8 cellular contexts compared by ENCODE assay signal in the genomic region with DNA sequence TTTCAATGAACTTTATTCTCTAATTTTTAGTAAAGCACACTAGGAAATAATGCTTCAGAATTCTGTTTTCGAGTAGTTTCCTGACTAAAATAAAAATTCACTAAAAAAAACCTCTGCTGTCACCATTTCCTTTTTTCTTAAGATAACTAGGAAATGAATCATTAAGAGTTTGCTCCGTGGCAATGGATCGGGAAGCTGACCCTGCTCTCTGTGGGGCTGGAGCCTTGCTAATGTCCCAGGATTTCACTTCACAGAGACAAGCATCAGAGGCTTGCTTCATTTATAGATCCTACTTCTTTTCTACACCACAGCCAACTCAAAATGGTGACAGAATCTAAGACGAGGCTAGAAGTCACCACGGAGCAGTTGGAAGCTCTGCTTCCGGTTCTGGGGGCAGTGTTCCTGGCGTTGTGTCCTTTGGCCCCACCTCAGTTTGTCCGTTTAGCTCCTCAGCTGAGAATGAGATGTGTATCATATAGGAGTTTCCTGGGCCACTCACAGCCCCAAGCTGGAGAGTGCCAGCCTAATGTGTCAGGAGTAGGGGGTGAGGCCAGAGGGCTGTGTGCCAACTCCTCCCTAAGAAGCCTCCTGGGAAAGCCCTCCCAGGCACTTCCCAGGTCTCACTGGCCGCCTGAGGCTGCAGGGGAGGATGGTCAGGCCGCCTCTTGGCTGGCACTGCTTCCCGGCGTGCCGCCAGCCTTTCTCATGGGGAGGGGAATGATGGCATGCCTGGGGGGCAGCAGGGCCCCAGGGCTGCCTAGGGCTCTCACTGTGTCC. TPM values are rescaled to one million over a fixed set of nuclear protein-coding genes. Genes with fewer than 3 reads are reported as not detected.
DNase-seq lines count a peak whose midpoint lies in the region; ATAC-seq and TF ChIP-seq lines count a peak whose summit lies in the region.

No MANE protein-coding gene starts in this region.

- H3K27me3 ChIP-seq in CD4-positive, alpha-beta memory T cell (ENCODE audit: insufficient read depth, low read length): no peaks in the 10 kb centered on the region

- no peaks in the 10 kb centered on the region for H3K9me3 ChIP-seq in CD4-positive, alpha-beta memory T cell (ENCODE audit: control insufficient read depth in 1 of 2, low read length in 2 of 2)

- no peak overlapping the region for H3K27ac ChIP-seq in CD4-positive, alpha-beta memory T cell (ENCODE audit: low read depth, low read length)
- H3K27ac ChIP-seq in epithelial cell of prostate: peak overlapping the region; percentile 70

- no peaks in the 10 kb centered on the region for H3K27me3 Mint-ChIP-seq in CD4-positive, alpha-beta memory T cell

- peaks cover 54 to 92% (median 70%) of the 10 kb centered on the region in 4 donors for H3K4me1 Mint-ChIP-seq in CD4-positive, alpha-beta memory T cell

- CTCF ChIA-PET in CD4-positive, alpha-beta memory T cell (lab: Charles Lee; ENCODE audit: partially characterized antibody): interaction anchor here (7.1 kb wide), 1 partner anchor 11 kb away, joined by 38 read pairs; no protein-coding TSS in a partner anchor

- no peaks in the 10 kb centered on the region for H3K36me3 ChIP-seq in CD4-positive, alpha-beta memory T cell (ENCODE audit: insufficient read depth, low read length)

- peaks cover 65% of the 10 kb centered on the region for H3K4me1 ChIP-seq in CD4-positive, alpha-beta memory T cell (ENCODE audit: insufficient read depth, low read length)

- H3K4me3 Mint-ChIP-seq in CD4-positive, alpha-beta memory T cell: peak overlapping the region in 1 of 8 donors; percentile 0

- no peak for DNase-seq in CD4-positive, alpha-beta memory T cell
- DNase-seq in NCI-H446 treated with DMSO at 0.1 percent for 48 hours (lab: John Stamatoyannopoulos, UW) (peak; percentile 73), epithelial cell of prostate (ENCODE audit: low read depth, low spot score) (peak; percentile 29), omental fat pad (ENCODE audit: low spot score) (peak; percentile 39), NCI-H748 treated with DMSO at 0.1 percent for 48 hours (lab: John Stamatoyannopoulos, UW) (no peak), islet precursor cell (no peak)

- POLR2A ChIA-PET in CD4-positive, alpha-beta memory T cell (lab: Charles Lee; ENCODE audit: partially characterized antibody): no interaction called here

- ATAC-seq in omental fat pad (ENCODE audit: low FRiP score) (peak; percentile 74), GM19397 (IDR thresholded peaks at IDR 0.05; ENCODE audit: unreplicated experiment) (no peak), HG03521 (IDR thresholded peaks at IDR 0.05; ENCODE audit: unreplicated experiment) (no peak)

- TF ChIP-seq CTCF in omental fat pad (IDR thresholded peaks at IDR 0.05): no peak

- no peak overlapping the region for H3K4me3 ChIP-seq in CD4-positive, alpha-beta memory T cell (ENCODE audit: low read length in 2 of 2)

- intact Hi-C loops in CD4-positive, alpha-beta memory T cell (cut with micrococcal nuclease): no loop called here

- H3K27ac Mint-ChIP-seq in CD4-positive, alpha-beta memory T cell: peak overlapping the region in 5 of 7 donors; percentile 8 to 78 (median 59)

- H3K9me3 Mint-ChIP-seq in CD4-positive, alpha-beta memory T cell: no peaks in the 10 kb centered on the region

- H3K36me3 Mint-ChIP-seq in CD4-positive, alpha-beta memory T cell: peaks cover 9 to 25% of the 10 kb centered on the region in 2 donors

RNA-seq across cellular contexts. Expression of gene TENT4A, which starts 19.6 kb away (rescaled TPM):
- 10 to 100 TPM; 44.9 to 49.1 TPM for total RNA-seq in CD4-positive, alpha-beta memory T cell
- 1 to 10 TPM in 1 of 2 donors, under 1 TPM in 1; 0.55 to 1.8 TPM for polyA plus RNA-seq in CD4-positive, alpha-beta memory T cell
- total RNA-seq in omental fat pad: 10 to 100 TPM; 25.1 to 40.1 (median 31.1) TPM

Comparison
In these comparisons a context has a peak if more than half of its experiments do, and no peak if none do; other contexts are left out.
1. DNase-seq: peak in NCI-H446 treated with DMSO at 0.1 percent for 48 hours (single experiment), epithelial cell of prostate (single experiment) and omental fat pad (single experiment); none in CD4-positive, alpha-beta memory T cell (0 of 5), NCI-H748 treated with DMSO at 0.1 percent for 48 hours (single experiment) and islet precursor cell (single experiment).